Comparison of ENCODE assay signal across 8 cellular contexts in genomic region chr3:25781758-25782594, GRCh38. TPM values are rescaled to one million over a fixed set of nuclear protein-coding genes. Genes with fewer than 3 reads are reported as not detected.
DNase-seq lines count a peak whose midpoint lies in the region; ATAC-seq and TF ChIP-seq lines count a peak whose summit lies in the region.

No MANE protein-coding gene starts in this region.

- no peak for TF ChIP-seq CTCF in right atrium auricular region (IDR thresholded peaks at IDR 0.05)

- CTCF ChIA-PET in T-cell (lab: Charles Lee) = no interaction called here

- WGBS in urinary bladder = 66% methylated on average over 3 of the region's 3 CpGs

- H3K27me3 ChIP-seq in right atrium auricular region = no peaks in the 10 kb centered on the region

- peak overlapping the region; percentile 75 to 95 for H3K4me3 ChIP-seq in right atrium auricular region
- H3K4me3 ChIP-seq in urinary bladder (ENCODE audit: low read depth, low read length) = peak overlapping the region; percentile 91

- H3K4me1 ChIP-seq in right atrium auricular region = peaks cover 0 to 13% of the 10 kb centered on the region in 2 donors
- H3K4me1 ChIP-seq in urinary bladder (ENCODE audit: insufficient read depth) = peaks cover 3% of the 10 kb centered on the region

- H3K9me3 Mint-ChIP-seq in T-cell = no peaks in the 10 kb centered on the region
- no peaks in the 10 kb centered on the region for H3K9me3 Mint-ChIP-seq in immature natural killer cell

- peak overlapping the region; percentile 83 to 90 (median 90) for H3K4me3 Mint-ChIP-seq in T-cell
- peak overlapping the region; percentile 89 to 95 (median 92) for H3K4me3 Mint-ChIP-seq in immature natural killer cell

- ATAC-seq in left ventricle myocardium superior (no peak), HG02943 (IDR thresholded peaks at IDR 0.05; ENCODE audit: low read depth, unreplicated experiment) (peak; percentile 48), T-cell (replicated peaks in 1 of 4) (no peak)

- peaks cover 40 to 52% (median 52%) of the 10 kb centered on the region in 3 donors for H3K4me1 Mint-ChIP-seq in T-cell
- H3K4me1 Mint-ChIP-seq in immature natural killer cell = peaks cover 39 to 59% of the 10 kb centered on the region in 2 donors

- peak overlapping the region; percentile 91 to 96 for H3K27ac ChIP-seq in right atrium auricular region
- no peak overlapping the region for H3K27ac ChIP-seq in urinary bladder (ENCODE audit: low read depth)

- H3K36me3 ChIP-seq in right atrium auricular region = peaks cover 11% of the 10 kb centered on the region
- H3K36me3 ChIP-seq in urinary bladder (ENCODE audit: insufficient read depth) = peaks cover 4% of the 10 kb centered on the region

- DNase-seq in right atrium auricular region (ENCODE audit: low spot score) = no peak
- DNase-seq in left ventricle myocardium superior = no peak
- DNase-seq in T-cell = no peak
- no peak for DNase-seq in immature natural killer cell
- no peak for DNase-seq in posterior cingulate gyrus
- no peak for DNase-seq in NCI-H2107 (lab: John Stamatoyannopoulos, UW)

- H3K36me3 Mint-ChIP-seq in T-cell (peaks cover 15% of the 10 kb centered on the region), immature natural killer cell (peaks cover 6 to 11% (median 8%) of the 10 kb centered on the region in 3 donors)

- H3K9me3 ChIP-seq in right atrium auricular region = no peaks in the 10 kb centered on the region

- intact Hi-C loops in left ventricle myocardium superior (cut with micrococcal nuclease) (loop anchor here (10.0 kb wide), 1 partner anchor 117 kb away; the partner anchor contains the start of gene TOP2B), posterior cingulate gyrus (cut with DNase I) (loop anchor here (5.0 kb wide), 1 partner anchor 120 kb away; the partner anchor contains the start of gene TOP2B)

- peak overlapping the region; percentile 78 to 89 for H3K27ac Mint-ChIP-seq in T-cell
- H3K27ac Mint-ChIP-seq in immature natural killer cell = peak overlapping the region; percentile 85 to 93 (median 90)

- H3K27me3 Mint-ChIP-seq in T-cell (no peaks in the 10 kb centered on the region), immature natural killer cell (ENCODE audit: low read depth in 3 of 3) (peaks cover 0 to 18% (median 0%) of the 10 kb centered on the region in 3 donors)

- POLR2A ChIA-PET in T-cell (lab: Charles Lee) = no interaction called here

RNA-seq across cellular contexts. Expression of gene NGLY1, which starts 1.3 kb away (rescaled TPM):
- total RNA-seq in right atrium auricular region (10 to 100 TPM; 20.2 to 21.8 TPM), left ventricle myocardium superior (35.3 TPM), T-cell (10 to 100 TPM; 58.6 to 67.0 (median 61.4) TPM), urinary bladder (59.6 TPM)
- polyA plus RNA-seq in immature natural killer cell (10 to 100 TPM; 39.4 to 62.3 (median 55.7) TPM), urinary bladder (14.6 TPM)

RNA-seq across cellular contexts. Expression of gene OXSM, which starts 7.9 kb away (rescaled TPM):
- total RNA-seq in right atrium auricular region = 10 to 100 TPM; 12.9 to 17.2 TPM
- total RNA-seq in left ventricle myocardium superior = 15.5 TPM
- total RNA-seq in T-cell = 10 to 100 TPM in 3 of 5 donors, 1 to 10 TPM in 2; 9.0 to 15.6 (median 13.5) TPM
- 10 to 100 TPM in 2 of 3 donors, 1 to 10 TPM in 1; 6.2 to 12.6 (median 10.3) TPM for polyA plus RNA-seq in immature natural killer cell
- 8.7 TPM for total RNA-seq in urinary bladder
- polyA plus RNA-seq in urinary bladder = 8.1 TPM
